ENCODE assay signal across 8 cellular contexts in genomic region chr16:4316103-4316731, GRCh38. TPM values are rescaled to one million over a fixed set of nuclear protein-coding genes. Genes with fewer than 3 reads are reported as not detected.
A peak's percentile ranks its signal among the peaks of the same experiment; 100 is the strongest.
DNase-seq lines count a peak whose midpoint lies in the region; ATAC-seq and TF ChIP-seq lines count a peak whose summit lies in the region.

No MANE protein-coding gene starts in this region.

- CTCF ChIA-PET in SK-N-SH (lab: Yijun Ruan, JAX), result interaction anchor here (0.7 to 3.5 kb wide), 13 partner anchors 10 to 116 kb away, joined by 3 to 22 read pairs (median 9); no protein-coding TSS in a partner anchor

- TF ChIP-seq EP300 in SK-N-SH (IDR thresholded peaks at IDR 0.05; ENCODE audit: borderline replicate concordance in 1 of 2, low read depth in 1 of 2, low read length in 1 of 2), result no peak

- H3K4me3 ChIP-seq in SK-N-SH (ENCODE audit: low read depth in 2 of 2, low read length in 1 of 2) (peak overlapping the region; percentile 76 to 81), right atrium auricular region (peak overlapping the region; percentile 70 to 85), spleen (peak overlapping the region; percentile 8 to 84 (median 58))

- peaks cover 48% of the 10 kb centered on the region for H4K20me1 ChIP-seq in SK-N-SH (ENCODE audit: insufficient read depth)

- H3K79me2 ChIP-seq in SK-N-SH (ENCODE audit: insufficient read depth), result peaks cover 55% of the 10 kb centered on the region

- no peak for ATAC-seq in HG02763 (IDR thresholded peaks at IDR 0.05; ENCODE audit: unreplicated experiment)

- peak overlapping the region; percentile 80 for H3K9ac ChIP-seq in SK-N-SH

- H3K4me2 ChIP-seq in SK-N-SH, result peak overlapping the region; percentile 99

- H3K9me2 ChIP-seq in SK-N-SH, result no peaks in the 10 kb centered on the region

- H3K27me3 ChIP-seq in SK-N-SH (ENCODE audit: insufficient read depth), result no peaks in the 10 kb centered on the region
- no peaks in the 10 kb centered on the region for H3K27me3 ChIP-seq in right atrium auricular region
- peaks cover 0 to 76% (median 37%) of the 10 kb centered on the region in 7 donors for H3K27me3 ChIP-seq in spleen (replicated peaks in 1 of 7)

- intact Hi-C loops in spleen (cut with DNase I; ENCODE audit: low total_unique reads), result no loop called here

- no peak for TF ChIP-seq RAD21 in SK-N-SH (IDR thresholded peaks at IDR 0.05; ENCODE audit: low read length)

- peak; percentile 11 for DNase-seq in NCI-H1105 (lab: John Stamatoyannopoulos, UW)
- DNase-seq in NCI-H1105 treated with DMSO at 0.1 percent for 48 hours (lab: John Stamatoyannopoulos, UW), result no peak
- DNase-seq in SK-N-SH, result peak; percentile 78
- no peak for DNase-seq in right atrium auricular region (ENCODE audit: low spot score)
- no peak for DNase-seq in spleen
- DNase-seq in SKM-1 treated with dmso at 0.1 percent for 144 hours (lab: John Stamatoyannopoulos, UW; ENCODE audit: unreplicated experiment), result no peak
- DNase-seq in SHP77 treated with DMSO at 0.1 percent for 48 hours (lab: John Stamatoyannopoulos, UW), result no peak

- H3K4me1 ChIP-seq in SK-N-SH (ENCODE audit: control insufficient read depth in 1 of 2, insufficient read depth in 2 of 2, low read depth in 1 of 2, low read length in 1 of 2) (peaks cover 13 to 47% of the 10 kb centered on the region in 2 experiments; a peak in 1 of 4 replicates), right atrium auricular region (peaks cover 0 to 67% of the 10 kb centered on the region in 2 donors), spleen (peaks cover 21 to 78% (median 60%) of the 10 kb centered on the region in 6 donors)

- WGBS in SK-N-SH (ENCODE audit: low lambda C conversion rate), result 1% methylated on average over 16 of the region's 85 CpGs
- WGBS in spleen, 5 donors, result 1 to 7% (median 2%) methylated on average over 21 to 85 of the region's 85 CpGs

- H2AFZ ChIP-seq in SK-N-SH (ENCODE audit: low read depth), result no peak overlapping the region

- TF ChIP-seq POLR2A in spleen (IDR thresholded peaks at IDR 0.05), result no peak

- H3K36me3 ChIP-seq in SK-N-SH (replicated peaks in 1 of 2; ENCODE audit: control insufficient read depth in 1 of 2, insufficient read depth in 2 of 2, low read length in 1 of 2) (no peaks in the 10 kb centered on the region), right atrium auricular region (no peaks in the 10 kb centered on the region), spleen (no peaks in the 10 kb centered on the region)

- POLR2A ChIA-PET in SK-N-SH (lab: Yijun Ruan, JAX), result interaction anchor here (1.4 to 2.0 kb wide), 3 partner anchors 10 to 43 kb away, joined by 5 to 10 read pairs (median 5); partner anchors contain the start of gene TFAP4

- peaks cover 5% of the 10 kb centered on the region for H3F3A ChIP-seq in SK-N-SH (replicated peaks; ENCODE audit: insufficient read depth)

- peak overlapping the region; percentile 63 to 78 for H3K27ac ChIP-seq in SK-N-SH (ENCODE audit: low read depth in 2 of 2, low read length in 1 of 2)
- H3K27ac ChIP-seq in right atrium auricular region, result peak overlapping the region; percentile 94 to 96
- H3K27ac ChIP-seq in spleen, result peak overlapping the region; percentile 19 to 86 (median 66)

- H3K9me3 ChIP-seq in SK-N-SH (no peaks in the 10 kb centered on the region), right atrium auricular region (no peaks in the 10 kb centered on the region), spleen (no peaks in the 10 kb centered on the region)

- no peak for TF ChIP-seq CTCF in SK-N-SH (IDR thresholded peaks at IDR 0.05)
- TF ChIP-seq CTCF in right atrium auricular region (IDR thresholded peaks at IDR 0.05), result no peak
- TF ChIP-seq CTCF in spleen (IDR thresholded peaks at IDR 0.05 in 8 of 11, conservative IDR thresholded peaks at IDR 0.05 in 3 of 11), result no peak

TF ChIP-seq in SK-N-SH, 30 proteins besides CTCF, POLR2A, EP300 and RAD21:
- TF ChIP-seq RFX5 (IDR thresholded peaks at IDR 0.05; ENCODE audit: low read length) (no peak), USF2 (IDR thresholded peaks at IDR 0.05; ENCODE audit: borderline replicate concordance, low read depth, low read length) (no peak), FOXM1 (IDR thresholded peaks at IDR 0.05; ENCODE audit: low read depth) (no peak), USF1 (IDR thresholded peaks at IDR 0.05; ENCODE audit: borderline replicate concordance, low read depth) (no peak), FOSL2 (IDR thresholded peaks at IDR 0.05; ENCODE audit: borderline replicate concordance, low read depth) (no peak), SIN3A (IDR thresholded peaks at IDR 0.05; ENCODE audit: borderline replicate concordance, low read depth, low read length) (no peak), TCF12 (IDR thresholded peaks at IDR 0.05) (no peak), GATA2 (CRISPR knock-in tag; IDR thresholded peaks at IDR 0.05) (no peak)

RNA-seq across cellular contexts. Expression of gene GLIS2, which starts 0.3 kb away (rescaled TPM):
- 3.3 and 6.5 TPM in 2 replicates for polyA plus RNA-seq in SK-N-SH (2012; rRNA removed)
- polyA plus RNA-seq in SK-N-SH (2012; cell fraction: cytosol; rRNA removed), result 3.5 and 5.8 TPM in 2 replicates
- polyA plus RNA-seq in SK-N-SH (2012; cell fraction: nucleus; rRNA removed), result 18.3 and 22.6 TPM in 2 replicates
- 10 to 100 TPM; 10.3 to 16.0 TPM for total RNA-seq in right atrium auricular region
- 1 to 10 TPM; 1.8 to 8.4 (median 4.8) TPM for total RNA-seq in spleen
- 1 to 10 TPM in 2 of 3 donors, under 1 TPM in 1; 0.89 to 2.5 (median 2.0) TPM for polyA plus RNA-seq in spleen

RNA-seq across cellular contexts. Expression of gene PAM16, which starts 34.9 kb away (rescaled TPM):
- polyA plus RNA-seq in SK-N-SH (2012; rRNA removed) (96.3 and 96.4 TPM in 2 replicates), spleen (10 to 100 TPM; 65.5 to 88.8 (median 84.8) TPM)
- 52.4 and 75.8 TPM in 2 replicates for polyA plus RNA-seq in SK-N-SH (2012; cell fraction: cytosol; rRNA removed)
- 95.5 and 121 TPM in 2 replicates for polyA plus RNA-seq in SK-N-SH (2012; cell fraction: nucleus; rRNA removed)
- total RNA-seq in right atrium auricular region (10 to 100 TPM; 54.6 to 85.7 TPM), spleen (10 to 100 TPM; 26.7 to 45.9 (median 30.1) TPM)

RNA-seq across cellular contexts. Expression of gene TFAP4, which starts 43.4 kb away (rescaled TPM):
- polyA plus RNA-seq in SK-N-SH (2012; rRNA removed), result 8.8 and 13.1 TPM in 2 replicates
- 5.4 and 7.4 TPM in 2 replicates for polyA plus RNA-seq in SK-N-SH (2012; cell fraction: cytosol; rRNA removed)
- 13.6 and 21.0 TPM in 2 replicates for polyA plus RNA-seq in SK-N-SH (2012; cell fraction: nucleus; rRNA removed)
- 1 to 10 TPM; 2.0 to 2.9 TPM for total RNA-seq in right atrium auricular region
- total RNA-seq in spleen, result 10 to 100 TPM in 4 of 7 donors, 1 to 10 TPM in 3; 8.5 to 14.9 (median 11.0) TPM
- 10 to 100 TPM in 2 of 3 donors, 1 to 10 TPM in 1; 7.6 to 14.2 (median 11.5) TPM for polyA plus RNA-seq in spleen

RNA-seq across cellular contexts. Expression of gene VASN, which starts 55.4 kb away (rescaled TPM):
- polyA plus RNA-seq in SK-N-SH (2012; rRNA removed) (11.4 and 37.4 TPM in 2 replicates), spleen (1 to 10 TPM; 2.0 to 6.3 (median 5.2) TPM)
- polyA plus RNA-seq in SK-N-SH (2012; cell fraction: cytosol; rRNA removed), result 14.5 and 28.9 TPM in 2 replicates
- 42.9 and 52.9 TPM in 2 replicates for polyA plus RNA-seq in SK-N-SH (2012; cell fraction: nucleus; rRNA removed)
- total RNA-seq in right atrium auricular region (10 to 100 TPM; 17.9 to 39.0 TPM), spleen (10 to 100 TPM in 5 of 7 donors, 1 to 10 TPM in 2; 7.4 to 24.9 (median 15.6) TPM)

Comparison
In these comparisons a context has a peak if more than half of its experiments do, and no peak if none do; other contexts are left out.
1. DNase-seq: peak in NCI-H1105 (single experiment) and SK-N-SH (single experiment); none in NCI-H1105 treated with DMSO at 0.1 percent for 48 hours (single experiment), right atrium auricular region (single experiment), spleen (single experiment), SKM-1 treated with dmso at 0.1 percent for 144 hours (single experiment) and SHP77 treated with DMSO at 0.1 percent for 48 hours (single experiment).
2. Peak in every context shown above with its lines, with median percentiles within 50 percentile points of each other: H3K27ac ChIP-seq and H3K4me3 ChIP-seq.